ENCODE assay signal across 1 cellular context in genomic region chr11:65891180-65892136, GRCh38.
TF ChIP-seq lines count a peak whose summit lies in the region.

No MANE protein-coding gene starts in this region.

TF ChIP-seq in K562, 482 proteins besides CTCF, POLR2A, EP300 and RAD21 (continued from another document and continues in another):
- TF ChIP-seq ZNF318 (IDR thresholded peaks at IDR 0.05; ENCODE audit: borderline replicate concordance in 1 of 2, low read depth in 1 of 2) (no peak), YY1 (IDR thresholded peaks at IDR 0.05; ENCODE audit: borderline replicate concordance in 1 of 3, control insufficient read depth in 1 of 3, extremely low read depth in 1 of 3, insufficient read depth in 3 of 3, insufficient read length in 1 of 3, insufficient replicate concordance in 2 of 3, low read depth in 1 of 3, low read length in 2 of 3) (peak in 2 of 3 experiments; percentile 37 to 47), HNRNPLL (IDR thresholded peaks at IDR 0.05; ENCODE audit: low read depth, low read length, poor library complexity, severe bottlenecking) (no peak), HMGXB4 (CRISPR knock-in tag; IDR thresholded peaks at IDR 0.05) (no peak), ZSCAN32 (CRISPR knock-in tag; IDR thresholded peaks at IDR 0.05) (0 out of 2 replicates have a peak, but pooled peaks have one; percentile 39), POLR3G (IDR thresholded peaks at IDR 0.05; ENCODE audit: extremely low read depth, insufficient read length, insufficient replicate concordance) (no peak), ZNF282 (CRISPR knock-in tag; IDR thresholded peaks at IDR 0.05) (no peak), CEBPB (tag; IDR thresholded peaks at IDR 0.05) (no peak), ILF3 (IDR thresholded peaks at IDR 0.05; ENCODE audit: borderline replicate concordance) (peak; percentile 12; the same call in 1 of the 2 replicates), CAMTA2 (CRISPR knock-in tag; conservative IDR thresholded peaks at IDR 0.05) (0 out of 2 replicates have a peak, but pooled peaks have one; percentile 57), GABPA (tag; conservative IDR thresholded peaks at IDR 0.05; ENCODE audit: low read depth) (no peak; the same call in 1 of the 2 replicates), GATAD2A (IDR thresholded peaks at IDR 0.05) (0 out of 2 replicates have a peak, but pooled peaks have one; percentile 17), KLF1 (tag; IDR thresholded peaks at IDR 0.05) (no peak), ZBTB2 (IDR thresholded peaks at IDR 0.05) (no peak), CTBP1 (IDR thresholded peaks at IDR 0.05; ENCODE audit: borderline replicate concordance) (peak; percentile 54; the same call in 1 of the 2 replicates), HMG20A (CRISPR knock-in tag; conservative IDR thresholded peaks at IDR 0.05) (no peak), TEAD4 (IDR thresholded peaks at IDR 0.05; ENCODE audit: low read length) (peak; percentile 45), TEAD4 (CRISPR knock-in tag; IDR thresholded peaks at IDR 0.05; ENCODE audit: borderline replicate concordance) (no peak), ZBTB12 (CRISPR knock-in tag; IDR thresholded peaks at IDR 0.05) (no peak), NFRKB (IDR thresholded peaks at IDR 0.05; ENCODE audit: low read depth) (no peak), STAT5A (IDR thresholded peaks at IDR 0.05; ENCODE audit: borderline replicate concordance, low read length) (no peak), HDAC3 (IDR thresholded peaks at IDR 0.05; ENCODE audit: borderline replicate concordance, partially characterized antibody) (no peak), CBFA2T3 (IDR thresholded peaks at IDR 0.05) (no peak), ARID3B (CRISPR knock-in tag; IDR thresholded peaks at IDR 0.05; ENCODE audit: borderline replicate concordance) (no peak), MTA2 (IDR thresholded peaks at IDR 0.05; ENCODE audit: low read depth) (no peak), ZNF407 (IDR thresholded peaks at IDR 0.05; ENCODE audit: low read depth) (no peak), SMARCC2 (IDR thresholded peaks at IDR 0.05; ENCODE audit: low read depth) (no peak), MED1 (CRISPR knock-in tag; IDR thresholded peaks at IDR 0.05; ENCODE audit: borderline replicate concordance) (no peak), ZBTB49 (CRISPR knock-in tag; IDR thresholded peaks at IDR 0.05; ENCODE audit: borderline replicate concordance) (0 out of 2 replicates have a peak, but pooled peaks have one; percentile 45), ZNF75A (CRISPR knock-in tag; IDR thresholded peaks at IDR 0.05) (no peak)
